Comparison of ENCODE assay signal across 18 cellular contexts in genomic region chr9:113488071-113488470, GRCh38. TPM values are rescaled to one million over a fixed set of nuclear protein-coding genes. Genes with fewer than 3 reads are reported as not detected.
A peak's percentile ranks its signal among the peaks of the same experiment; 100 is the strongest.
DNase-seq lines count a peak whose midpoint lies in the region; ATAC-seq and TF ChIP-seq lines count a peak whose summit lies in the region.
"Had no signal": no experiment of that assay in that cellular context is flagged by ENCODE, and none has a peak within 500 bp of the region (broad histone marks: within the 10 kb centered on the region; RNA-seq: fewer than 3 reads in every experiment).

No MANE protein-coding gene starts in this region.

- no peak overlapping the region for H3K4me2 ChIP-seq in mammary epithelial cell (ENCODE audit: insufficient read depth, low read depth, low read length)

- no peak overlapping the region for H3K4me3 Mint-ChIP-seq in stimulated activated effector memory CD8-positive, alpha-beta T cell treated with anti-CD3 and anti-CD28 coated beads, Interleukin-12 subunit alpha, Interleukin-12 subunit beta, amount 100 ng/mL, for 72 hours
- H3K4me3 Mint-ChIP-seq: activated B cell treated with CpG ODN at 0.5 μM for 24 hours, memory B cell, nephron had no signal

- H3K27me3 ChIP-seq in mammary epithelial cell (ENCODE audit: insufficient read depth, low read length) (no peaks in the 10 kb centered on the region), lung (ENCODE audit: control insufficient read depth, insufficient read depth) (no peaks in the 10 kb centered on the region)

- dilution Hi-C loops in mammary epithelial cell (cut with HindIII; ENCODE audit: low sequenced_read_pairs), result no loop called here

- H4K20me1 ChIP-seq in mammary epithelial cell (ENCODE audit: insufficient read depth, low read length), result no peaks in the 10 kb centered on the region

- no peak overlapping the region for H3K9ac ChIP-seq in mammary epithelial cell (ENCODE audit: insufficient read depth, low read length)

- H3K36me3 ChIP-seq in mammary epithelial cell (ENCODE audit: insufficient read depth, low read length), result no peaks in the 10 kb centered on the region
- H3K36me3 ChIP-seq in lung (ENCODE audit: control insufficient read depth in 2 of 2, insufficient read depth in 2 of 2, low read length in 2 of 2), result no peaks in the 10 kb centered on the region

- no peak overlapping the region for H3K4me3 ChIP-seq in mammary epithelial cell (replicated peaks in 1 of 3; ENCODE audit: insufficient read depth in 1 of 3, low read depth in 2 of 3, low read length in 3 of 3)
- H3K4me3 ChIP-seq in lung, result no peak overlapping the region

- no peak for TF ChIP-seq CTCF in mammary epithelial cell (conservative IDR thresholded peaks at IDR 0.05 in 1 of 2, IDR thresholded peaks at IDR 0.05 in 1 of 2; ENCODE audit: extremely low read depth in 1 of 2, insufficient read depth in 1 of 2, low read depth in 1 of 2, low read length in 2 of 2)
- TF ChIP-seq CTCF in lung (IDR thresholded peaks at IDR 0.05; ENCODE audit: control extremely low read depth, extremely low read depth), result no peak

- in situ Hi-C loops in mammary epithelial cell (cut with MboI; ENCODE audit: low sequenced_read_pairs in 2 of 2), result no loop called here

- H3K4me1 Mint-ChIP-seq in stimulated activated effector memory CD8-positive, alpha-beta T cell treated with anti-CD3 and anti-CD28 coated beads, Interleukin-12 subunit alpha, Interleukin-12 subunit beta, amount 100 ng/mL, for 72 hours, result peaks cover 3% of the 10 kb centered on the region
- H3K4me1 Mint-ChIP-seq: activated B cell treated with CpG ODN at 0.5 μM for 24 hours, memory B cell had no signal

- no peaks in the 10 kb centered on the region for H3K79me2 ChIP-seq in mammary epithelial cell (ENCODE audit: insufficient read depth, low read length)

- H3K27ac ChIP-seq in mammary epithelial cell (ENCODE audit: insufficient read depth, low read depth, low read length), result no peak overlapping the region
- peak overlapping the region; percentile 49 to 60 for H3K27ac ChIP-seq in lung (ENCODE audit: low read depth in 1 of 2, low read length in 1 of 2)

- BruUV-seq in mammary epithelial cell (replicated peaks; lab: Mats Ljungman, UMichigan), result no TSS peak

- peak; percentile 8 for DNase-seq in RPMI8226
- DNase-seq in mammary epithelial cell, result peak; percentile 46
- no peak for DNase-seq in lung (ENCODE audit: low spot score)
- DNase-seq in stimulated activated effector memory CD8-positive, alpha-beta T cell treated with anti-CD3 and anti-CD28 coated beads, Interleukin-12 subunit alpha, Interleukin-12 subunit beta, amount 100 ng/mL, for 72 hours (ENCODE audit: low spot score in 2 of 2), result no peak
- no peak for DNase-seq in germinal center (ENCODE audit: low spot score)
- DNase-seq: Kasumi-1; NCI-H1417 treated with DMSO at 0.1 percent for 48 hours; NCI-H2171 treated with DMSO at 0.1 percent for 48 hours; NK-92 treated with Interleukin-12 subunit alpha and Interleukin-12 subunit beta, amount 100 ng/mL, for 24 hours; retina; stimulated activated CD4-positive, alpha-beta T cell treated with anti-CD3 and anti-CD28 coated beads, Interleukin-1b, Interleukin-23, amount 100 ng/mL, for 48 hours; substantia nigra had no signal

- H3K4me1 ChIP-seq in mammary epithelial cell (ENCODE audit: insufficient read depth, low read length) (peaks cover 3% of the 10 kb centered on the region), lung (ENCODE audit: control insufficient read depth in 2 of 2, insufficient read depth in 2 of 2, low read length in 2 of 2) (peaks cover 13 to 16% of the 10 kb centered on the region in 2 donors)
- H3K4me1 ChIP-seq: Caco-2 had no signal

- CTCF ChIA-PET in mammary epithelial cell (lab: Charles Lee; ENCODE audit: low non-redundant PET), result no interaction called here

- peak overlapping the region; percentile 1 for H3K27ac Mint-ChIP-seq in stimulated activated effector memory CD8-positive, alpha-beta T cell treated with anti-CD3 and anti-CD28 coated beads, Interleukin-12 subunit alpha, Interleukin-12 subunit beta, amount 100 ng/mL, for 72 hours
- H3K27ac Mint-ChIP-seq: activated B cell treated with CpG ODN at 0.5 μM for 24 hours, memory B cell, nephron had no signal

- H3K36me3 Mint-ChIP-seq in stimulated activated effector memory CD8-positive, alpha-beta T cell treated with anti-CD3 and anti-CD28 coated beads, Interleukin-12 subunit alpha, Interleukin-12 subunit beta, amount 100 ng/mL, for 72 hours, result no peaks in the 10 kb centered on the region
- H3K36me3 Mint-ChIP-seq: memory B cell had no signal

- intact Hi-C loops in mammary epithelial cell (cut with micrococcal nuclease), result no loop called here

- H3K9me3 ChIP-seq in mammary epithelial cell (replicated peaks; ENCODE audit: insufficient read depth, low read length) (no peaks in the 10 kb centered on the region), lung (ENCODE audit: control insufficient read depth in 2 of 2, insufficient read depth in 1 of 2, low read length in 1 of 2) (no peaks in the 10 kb centered on the region)
- H3K9me3 ChIP-seq: Caco-2 had no signal

- H2AFZ ChIP-seq in mammary epithelial cell (ENCODE audit: low read depth, low read length), result no peak overlapping the region

- WGBS in mammary epithelial cell (ENCODE audit: low coverage, missing lambda C conversion rate), result 67% methylated on average over 3 of the region's 4 CpGs
- WGBS in lung, 2 donors, result 88 to 95% methylated on average over 4 of the region's 4 CpGs

- H3K9me3 Mint-ChIP-seq in stimulated activated effector memory CD8-positive, alpha-beta T cell treated with anti-CD3 and anti-CD28 coated beads, Interleukin-12 subunit alpha, Interleukin-12 subunit beta, amount 100 ng/mL, for 72 hours, result no peaks in the 10 kb centered on the region
- H3K9me3 Mint-ChIP-seq: activated B cell treated with CpG ODN at 0.5 μM for 24 hours, memory B cell, nephron had no signal

- no peak for ATAC-seq in lung (ENCODE audit: insufficient read depth, low FRiP score)
- ATAC-seq in stimulated activated effector memory CD8-positive, alpha-beta T cell treated with anti-CD3 and anti-CD28 coated beads, Interleukin-12 subunit alpha, Interleukin-12 subunit beta, amount 100 ng/mL, for 72 hours, result no peak
- no peak for ATAC-seq in GM21447 (IDR thresholded peaks at IDR 0.05; ENCODE audit: unreplicated experiment)
- ATAC-seq in HG02642 (IDR thresholded peaks at IDR 0.05; ENCODE audit: poor library complexity, unreplicated experiment), result no peak

RNA-seq across cellular contexts. Expression of gene RGS3, which starts 24.5 kb away (rescaled TPM):
- total RNA-seq in mammary epithelial cell, result 10 to 100 TPM; 52.2 to 63.5 TPM
- polyA plus RNA-seq in mammary epithelial cell, result 48.0 TPM
- polyA minus RNA-seq in mammary epithelial cell, result 48.2 TPM
- 10 to 100 TPM; 79.0 to 91.8 TPM for total RNA-seq in lung
- 10 to 100 TPM; 43.0 to 68.8 TPM for polyA plus RNA-seq in lung

Comparison
In these comparisons a context has a peak if more than half of its experiments do, and no peak if none do; other contexts are left out.
1. DNase-seq: peak in RPMI8226 (single experiment) and mammary epithelial cell (single experiment); none in lung (single experiment), stimulated activated effector memory CD8-positive, alpha-beta T cell treated with anti-CD3 and anti-CD28 coated beads, Interleukin-12 subunit alpha, Interleukin-12 subunit beta, amount 100 ng/mL, for 72 hours (0 of 2) and germinal center (single experiment).